In the genomic region with DNA sequence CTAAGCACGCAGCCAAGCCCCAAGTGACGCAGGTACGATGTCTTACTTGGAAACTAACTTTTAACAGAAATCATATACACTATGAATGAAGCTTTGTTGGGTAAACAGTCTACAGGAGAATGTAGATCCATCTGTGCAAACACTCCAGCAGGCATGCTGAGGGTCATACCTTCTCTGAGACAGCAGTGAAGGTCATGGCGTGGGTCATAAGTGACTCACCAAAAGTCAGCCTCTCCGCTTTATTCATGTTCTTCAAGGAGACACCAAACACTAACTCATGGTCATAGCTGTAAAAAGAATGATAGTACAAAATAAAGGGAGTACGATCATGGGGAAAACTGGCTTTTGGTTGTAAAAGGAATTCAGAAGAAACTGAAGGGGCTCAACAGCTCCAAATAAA, we compare ENCODE assay signal across 26 cellular contexts. TPM values are rescaled to one million over a fixed set of nuclear protein-coding genes. Genes with fewer than 3 reads are reported as not detected.
DNase-seq lines count a peak whose midpoint lies in the region; ATAC-seq, FAIRE-seq and TF ChIP-seq lines count a peak whose summit lies in the region.
"Had no signal": no experiment of that assay in that cellular context is flagged by ENCODE, and none has a peak within 500 bp of the region (broad histone marks: within the 10 kb centered on the region; RNA-seq: fewer than 3 reads in every experiment).

No MANE protein-coding gene starts in this region.

- peak overlapping the region; percentile 45 for H3K27ac Mint-ChIP-seq in progenitor cell of endocrine pancreas
- no peak overlapping the region for H3K27ac Mint-ChIP-seq in natural killer cell treated with Interleukin-12 subunit alpha and Interleukin-12 subunit beta and Interleukin-15 and Interleukin-18, amount 100 ng/mL, for 72 hours
- H3K27ac Mint-ChIP-seq: activated CD4-positive, alpha-beta T cell treated with anti-CD3 and anti-CD28 coated beads, Interleukin-2, amount 10 ng/mL, durations not matched to agents 24 days and 14 days; activated T-cell treated with anti-CD3 and anti-CD28 coated beads, Interleukin-2, amount 50 U/mL, for 72 hours; effector memory CD8-positive, alpha-beta T cell had no signal

- DNase-seq in GM12891 (ENCODE audit: insufficient read length, low spot score), result no peak
- DNase-seq in RPMI7951 (ENCODE audit: low read depth), result peak; percentile 8
- peak; percentile 31 to 50 for DNase-seq in fibroblast of lung (ENCODE audit: low read depth in 2 of 2)
- no peak for DNase-seq in progenitor cell of endocrine pancreas (ENCODE audit: low spot score, unreplicated experiment)
- DNase-seq in pons (ENCODE audit: low spot score), result no peak
- DNase-seq in urothelium cell line (ENCODE audit: low spot score), result no peak
- DNase-seq in natural killer cell treated with Interleukin-12 subunit alpha and Interleukin-12 subunit beta and Interleukin-15 and Interleukin-18, amount 100 ng/mL, for 72 hours (ENCODE audit: low spot score), result no peak
- DNase-seq: activated CD4-positive, alpha-beta T cell treated with anti-CD3 and anti-CD28 coated beads, Interleukin-2, amount 10 ng/mL, durations not matched to agents 24 days and 14 days; activated naive CD4-positive, alpha-beta T cell treated with Interleukin-2 at 50 U/mL for 16 hours; activated T-cell treated with anti-CD3 and anti-CD28 coated beads, Interleukin-2, amount 50 U/mL, for 72 hours; amygdala; cortex of kidney; DMS53; effector memory CD8-positive, alpha-beta T cell; hypothalamus; left ventricle myocardium inferior; NCI-H1436 treated with DMSO at 0.1 percent for 48 hours; T-helper 9 cell; WERI-Rb-1 had no signal

- H3K9me3 Mint-ChIP-seq in progenitor cell of endocrine pancreas (ENCODE audit: low read depth), result no peaks in the 10 kb centered on the region
- H3K9me3 Mint-ChIP-seq in natural killer cell treated with Interleukin-12 subunit alpha and Interleukin-12 subunit beta and Interleukin-15 and Interleukin-18, amount 100 ng/mL, for 72 hours, result no peaks in the 10 kb centered on the region
- H3K9me3 Mint-ChIP-seq: activated CD4-positive, alpha-beta T cell treated with anti-CD3 and anti-CD28 coated beads, Interleukin-2, amount 10 ng/mL, durations not matched to agents 24 days and 14 days; activated T-cell treated with anti-CD3 and anti-CD28 coated beads, Interleukin-2, amount 50 U/mL, for 72 hours; effector memory CD8-positive, alpha-beta T cell had no signal

- H3K9me3 ChIP-seq in fibroblast of lung (ENCODE audit: control insufficient read depth, insufficient read depth, low read depth, low read length), result no peaks in the 10 kb centered on the region
- H3K9me3 ChIP-seq: BLaER1, left ventricle myocardium inferior, neutrophil, tibial nerve had no signal

- H3K27ac ChIP-seq in fibroblast of lung (ENCODE audit: insufficient read depth, low read length), result no peak overlapping the region
- H3K27ac ChIP-seq: BLaER1, left ventricle myocardium inferior, neutrophil, tibial nerve, WERI-Rb-1 had no signal

- no peak for ATAC-seq in natural killer cell treated with Interleukin-12 subunit alpha and Interleukin-12 subunit beta and Interleukin-15 and Interleukin-18, amount 100 ng/mL, for 72 hours
- ATAC-seq: activated T-cell treated with anti-CD3 and anti-CD28 coated beads, Interleukin-2, amount 50 U/mL, for 72 hours; effector memory CD8-positive, alpha-beta T cell; esophagus mucosa; Right ventricle myocardium inferior had no signal

- H3K4me3 ChIP-seq in fibroblast of lung (replicated peaks in 1 of 4; ENCODE audit: control extremely low read depth in 1 of 4, insufficient read depth in 1 of 4, low read depth in 3 of 4, low read length in 4 of 4), result no peak overlapping the region
- H3K4me3 ChIP-seq: BLaER1, left ventricle myocardium inferior, tibial nerve had no signal

- TF ChIP-seq POLR2A in GM12891 (IDR thresholded peaks at IDR 0.05; ENCODE audit: low read depth, low read length), result no peak

- H3K4me3 Mint-ChIP-seq in progenitor cell of endocrine pancreas (ENCODE audit: low read depth), result no peak overlapping the region
- no peak overlapping the region for H3K4me3 Mint-ChIP-seq in natural killer cell treated with Interleukin-12 subunit alpha and Interleukin-12 subunit beta and Interleukin-15 and Interleukin-18, amount 100 ng/mL, for 72 hours
- H3K4me3 Mint-ChIP-seq: activated CD4-positive, alpha-beta T cell treated with anti-CD3 and anti-CD28 coated beads, Interleukin-2, amount 10 ng/mL, durations not matched to agents 24 days and 14 days; activated T-cell treated with anti-CD3 and anti-CD28 coated beads, Interleukin-2, amount 50 U/mL, for 72 hours; effector memory CD8-positive, alpha-beta T cell had no signal

- no peak overlapping the region for H3K9ac ChIP-seq in fibroblast of lung (ENCODE audit: insufficient read depth, low read length)
- H3K9ac ChIP-seq: BLaER1 had no signal

- H3K27me3 Mint-ChIP-seq in progenitor cell of endocrine pancreas, result no peaks in the 10 kb centered on the region
- H3K27me3 Mint-ChIP-seq in natural killer cell treated with Interleukin-12 subunit alpha and Interleukin-12 subunit beta and Interleukin-15 and Interleukin-18, amount 100 ng/mL, for 72 hours, result no peaks in the 10 kb centered on the region
- H3K27me3 Mint-ChIP-seq: activated CD4-positive, alpha-beta T cell treated with anti-CD3 and anti-CD28 coated beads, Interleukin-2, amount 10 ng/mL, durations not matched to agents 24 days and 14 days; effector memory CD8-positive, alpha-beta T cell had no signal

- peaks cover 4% of the 10 kb centered on the region for H3K4me1 Mint-ChIP-seq in progenitor cell of endocrine pancreas (ENCODE audit: low read depth)
- H3K4me1 Mint-ChIP-seq in natural killer cell treated with Interleukin-12 subunit alpha and Interleukin-12 subunit beta and Interleukin-15 and Interleukin-18, amount 100 ng/mL, for 72 hours (ENCODE audit: low read depth in 2 of 2), result peaks cover 5% of the 10 kb centered on the region in 2 donors

- H2AFZ ChIP-seq in fibroblast of lung (ENCODE audit: low read length), result no peak overlapping the region

- peak; percentile 23 for FAIRE-seq in GM12891 (lab: Jason Lieb, UNC)
- FAIRE-seq in urothelium cell line (lab: Jason Lieb, UNC), result no peak

- H3K36me3 Mint-ChIP-seq in progenitor cell of endocrine pancreas (ENCODE audit: insufficient read depth), result peaks cover 30% of the 10 kb centered on the region
- peaks cover 49% of the 10 kb centered on the region for H3K36me3 Mint-ChIP-seq in natural killer cell treated with Interleukin-12 subunit alpha and Interleukin-12 subunit beta and Interleukin-15 and Interleukin-18, amount 100 ng/mL, for 72 hours

- no peaks in the 10 kb centered on the region for H3K27me3 ChIP-seq in fibroblast of lung (ENCODE audit: control insufficient read depth, insufficient read depth, low read length)
- H3K27me3 ChIP-seq: BLaER1, neutrophil, tibial nerve had no signal

- peaks cover 6% of the 10 kb centered on the region for H3K36me3 ChIP-seq in fibroblast of lung (ENCODE audit: control insufficient read depth, insufficient read depth, low read length)

- no peaks in the 10 kb centered on the region for H4K20me1 ChIP-seq in fibroblast of lung (ENCODE audit: control insufficient read depth, extremely low read depth, insufficient read depth, low read length)
- H4K20me1 ChIP-seq: BLaER1 had no signal

- TF ChIP-seq CTCF in fibroblast of lung (conservative IDR thresholded peaks at IDR 0.05 in 1 of 2, IDR thresholded peaks at IDR 0.05 in 1 of 2; ENCODE audit: low read depth in 1 of 2, low read length in 2 of 2) (no peak), progenitor cell of endocrine pancreas (IDR thresholded peaks at IDR 0.05; ENCODE audit: unreplicated experiment) (no peak)

- no peaks in the 10 kb centered on the region for H3K4me1 ChIP-seq in fibroblast of lung (ENCODE audit: control insufficient read depth, extremely low read depth, insufficient read depth, low read length)
- H3K4me1 ChIP-seq: BLaER1, left ventricle myocardium inferior, tibial nerve had no signal

- no peaks in the 10 kb centered on the region for H3K79me2 ChIP-seq in fibroblast of lung (ENCODE audit: control insufficient read depth, insufficient read depth, low read length)

- no peak overlapping the region for H3K4me2 ChIP-seq in fibroblast of lung (ENCODE audit: extremely low read depth, insufficient read depth, low read length)
- H3K4me2 ChIP-seq: BLaER1 had no signal

TF ChIP-seq in GM12891, 5 proteins besides CTCF, POLR2A, EP300 and RAD21:
- no peak for TF ChIP-seq POLR2AphosphoS5 (IDR thresholded peaks at IDR 0.05; ENCODE audit: low read depth, low read length)

RNA-seq across cellular contexts. Expression of a gene that starts 20.6 kb away (rescaled TPM):
- 32.9 TPM for polyA plus RNA-seq in GM12891 (2012; ENCODE audit: low read depth, missing spikeins)
- 25.0 and 26.9 TPM in 2 replicates for total RNA-seq in RPMI7951 (2014; rRNA removed; shearing (Covaris generic))
- total RNA-seq in fibroblast of lung (23.0 and 27.5 TPM in 2 replicates), progenitor cell of endocrine pancreas (60.9 and 64.2 TPM in 2 replicates)
- polyA plus RNA-seq in fibroblast of lung, result 25.7 and 26.1 TPM in 2 replicates
- polyA plus RNA-seq in fibroblast of lung (2012), result 27.3 and 29.8 TPM in 2 replicates
- 8.3 and 12.6 TPM in 2 replicates for polyA minus RNA-seq in fibroblast of lung (ENCODE audit: low replicate concordance)
- 10 to 100 TPM; 52.5 to 97.5 TPM for total RNA-seq in natural killer cell treated with Interleukin-12 subunit alpha and Interleukin-12 subunit beta and Interleukin-15 and Interleukin-18, amount 100 ng/mL, for 72 hours

RNA-seq across cellular contexts. Expression of a gene that starts 35.6 kb away (rescaled TPM):
- polyA plus RNA-seq in GM12891 (2012; ENCODE audit: low read depth, missing spikeins), result 2.1 TPM
- total RNA-seq in RPMI7951 (2014; rRNA removed; shearing (Covaris generic)), result not detected in 2 replicates
- total RNA-seq in fibroblast of lung, result under 0.01 TPM in 1 of 2 replicates, not detected in the other
- 0.02 TPM in 1 of 2 replicates, not detected in the other for polyA plus RNA-seq in fibroblast of lung
- polyA plus RNA-seq in fibroblast of lung (2012), result not detected in 2 replicates
- not detected in 2 replicates for polyA minus RNA-seq in fibroblast of lung (ENCODE audit: low replicate concordance)
- 0.64 and 0.96 TPM in 2 replicates for total RNA-seq in progenitor cell of endocrine pancreas
- total RNA-seq in natural killer cell treated with Interleukin-12 subunit alpha and Interleukin-12 subunit beta and Interleukin-15 and Interleukin-18, amount 100 ng/mL, for 72 hours, result under 1 TPM in 1 of 2 donors, not detected in 1; 0.12 TPM
- total RNA-seq: activated CD4-positive, alpha-beta T cell treated with anti-CD3 and anti-CD28 coated beads, Interleukin-2, amount 10 ng/mL, durations not matched to agents 24 days and 14 days; NCI-H460 had no signal
- polyA plus RNA-seq: AG04450 had no signal

Comparison
In these comparisons a context has a peak if more than half of its experiments do, and no peak if none do; other contexts are left out.
1. DNase-seq: peak in RPMI7951 (single experiment) and fibroblast of lung (2 of 2); none in GM12891 (single experiment), progenitor cell of endocrine pancreas (single experiment), pons (single experiment), urothelium cell line (single experiment) and natural killer cell treated with Interleukin-12 subunit alpha and Interleukin-12 subunit beta and Interleukin-15 and Interleukin-18, amount 100 ng/mL, for 72 hours (single experiment).